In the genomic region with DNA sequence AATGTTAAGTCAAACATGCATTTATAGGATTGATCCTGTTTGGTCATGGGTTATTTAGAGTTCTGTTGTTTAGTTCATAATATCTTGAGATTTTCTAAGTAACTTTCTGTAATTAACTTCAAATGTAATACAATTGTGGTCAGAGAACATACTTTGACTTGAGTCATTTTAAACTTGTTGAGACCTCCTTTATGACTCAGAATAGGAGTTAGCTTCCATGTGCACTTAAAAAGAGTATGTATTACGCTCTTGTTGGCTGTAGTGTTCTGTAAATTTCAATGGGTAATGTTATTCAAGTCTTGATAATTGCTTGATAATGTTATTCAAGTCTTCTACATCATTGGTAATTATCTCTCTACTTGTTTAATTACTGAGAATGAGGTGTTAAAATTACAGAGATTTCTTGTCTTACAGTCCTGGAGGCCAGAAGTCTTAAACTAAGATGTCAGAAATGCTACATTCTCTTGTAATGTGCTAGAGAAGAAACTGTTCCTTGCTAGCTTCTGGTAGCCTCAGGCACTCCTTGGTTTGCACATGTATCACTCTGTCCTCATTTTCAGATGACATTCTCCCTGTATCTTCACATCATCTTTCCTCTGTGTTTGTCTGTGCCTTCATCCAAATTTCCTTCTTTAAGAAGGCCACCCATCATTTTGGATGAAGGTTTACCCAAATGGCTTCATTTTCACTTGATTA, we compare ENCODE assay signal across 19 cellular contexts.
A peak's percentile ranks its signal among the peaks of the same experiment; 100 is the strongest.
DNase-seq lines count a peak whose midpoint lies in the region; ATAC-seq and TF ChIP-seq lines count a peak whose summit lies in the region.
"Had no signal": no experiment of that assay in that cellular context is flagged by ENCODE, and none has a peak within 500 bp of the region (broad histone marks: within the 10 kb centered on the region; RNA-seq: fewer than 3 reads in every experiment).

No MANE protein-coding gene starts in this region.

- no peak overlapping the region for H3K27ac ChIP-seq in RWPE1
- no peak overlapping the region for H3K27ac ChIP-seq in spleen
- H3K27ac ChIP-seq: gastroesophageal sphincter, vagina, VCaP had no signal

- CTCF ChIA-PET in RWPE1 (lab: Yijun Ruan, JAX) = interaction anchor here (0.6 kb wide), 1 partner anchor 41 kb away, joined by 9 read pairs; no protein-coding TSS in a partner anchor

- TF ChIP-seq POLR2A in spleen (IDR thresholded peaks at IDR 0.05) = no peak

- intact Hi-C loops in spleen (cut with DNase I; ENCODE audit: low total_unique reads) = no loop called here

- no peaks in the 10 kb centered on the region for H3K9me3 ChIP-seq in spleen
- peaks cover 2% of the 10 kb centered on the region; the same call in 1 of the 2 replicates for H3K9me3 ChIP-seq in MG63
- H3K9me3 ChIP-seq: gastroesophageal sphincter, vagina had no signal

- ATAC-seq in GM21723 (IDR thresholded peaks at IDR 0.05; ENCODE audit: unreplicated experiment) = no peak
- ATAC-seq: activated naive CD8-positive, alpha-beta T cell treated with anti-CD3 and anti-CD28 coated beads, Interleukin-2, amount 50 U/mL, for 24 hours; gastroesophageal sphincter; stimulated activated naive CD8-positive, alpha-beta T cell treated with anti-CD3 and anti-CD28 coated beads, Interleukin-15, Interleukin-2, amounts not matched to agents 100 U/mL and 50 U/mL, for 24 hours had no signal

- DNase-seq in AG10803 (ENCODE audit: low read depth) (peak; percentile 77), HCEC 1CT (peak; percentile 87), RWPE1 (ENCODE audit: low spot score) (peak; percentile 34), fibroblast of villous mesenchyme (ENCODE audit: low read depth) (peak; percentile 52), spleen (no peak), NCI-H187 treated with DMSO at 0.1 percent for 48 hours (lab: John Stamatoyannopoulos, UW) (no peak), MG63 (no peak)
- DNase-seq: activated naive CD8-positive, alpha-beta T cell treated with anti-CD3 and anti-CD28 coated beads, Interleukin-2, amount 50 U/mL, for 24 hours; DMS53; kidney; NCI-H2081; NK-92 treated with Interleukin-12 subunit alpha and Interleukin-12 subunit beta, amount 100 ng/mL, for 24 hours; retina; stimulated activated CD4-positive, alpha-beta T cell treated with anti-CD3 and anti-CD28 coated beads, Interleukin-4, amount 100 ng/mL, for 24 hours; stimulated activated naive CD8-positive, alpha-beta T cell treated with anti-CD3 and anti-CD28 coated beads, Interleukin-15, Interleukin-2, amounts not matched to agents 100 U/mL and 50 U/mL, for 24 hours had no signal

- H3K4me3 ChIP-seq in AG10803 (ENCODE audit: low read length) (no peak overlapping the region), fibroblast of villous mesenchyme (ENCODE audit: low read depth, low read length) (no peak overlapping the region), spleen (no peak overlapping the region), MG63 (no peak overlapping the region)
- H3K4me3 ChIP-seq: gastroesophageal sphincter, vagina had no signal

- 70 to 80% (median 77%) methylated on average over 1 of the region's 1 CpG for WGBS in spleen, 5 donors

- no peak for TF ChIP-seq CTCF in AG10803 (conservative IDR thresholded peaks at IDR 0.05; ENCODE audit: low read length)
- no peak for TF ChIP-seq CTCF in RWPE1 (conservative IDR thresholded peaks at IDR 0.05; ENCODE audit: low read depth)
- TF ChIP-seq CTCF in fibroblast of villous mesenchyme (IDR thresholded peaks at IDR 0.05; ENCODE audit: insufficient read depth, low read depth, low read length) = no peak
- no peak for TF ChIP-seq CTCF in spleen (IDR thresholded peaks at IDR 0.05 in 8 of 11, conservative IDR thresholded peaks at IDR 0.05 in 3 of 11)

- no peaks in the 10 kb centered on the region for H3K36me3 ChIP-seq in spleen
- H3K36me3 ChIP-seq in MG63 = no peaks in the 10 kb centered on the region
- H3K36me3 ChIP-seq: gastroesophageal sphincter, vagina had no signal

- no peaks in the 10 kb centered on the region for H3K4me1 ChIP-seq in spleen

- H3K27me3 ChIP-seq in spleen (replicated peaks in 1 of 7) = no peaks in the 10 kb centered on the region
- no peaks in the 10 kb centered on the region for H3K27me3 ChIP-seq in MG63
- H3K27me3 ChIP-seq: gastroesophageal sphincter, vagina had no signal

- POLR2A ChIA-PET in RWPE1 (lab: Yijun Ruan, JAX; ENCODE audit: low non-redundant PET) = no interaction called here

Comparison
In these comparisons a context has a peak if more than half of its experiments do, and no peak if none do; other contexts are left out.
1. DNase-seq: peak in AG10803 (single experiment), HCEC 1CT (single experiment), RWPE1 (single experiment) and fibroblast of villous mesenchyme (single experiment); none in spleen (single experiment), NCI-H187 treated with DMSO at 0.1 percent for 48 hours (single experiment) and MG63 (single experiment).